Comparison of ENCODE assay signal across 34 cellular contexts in the genomic region with DNA sequence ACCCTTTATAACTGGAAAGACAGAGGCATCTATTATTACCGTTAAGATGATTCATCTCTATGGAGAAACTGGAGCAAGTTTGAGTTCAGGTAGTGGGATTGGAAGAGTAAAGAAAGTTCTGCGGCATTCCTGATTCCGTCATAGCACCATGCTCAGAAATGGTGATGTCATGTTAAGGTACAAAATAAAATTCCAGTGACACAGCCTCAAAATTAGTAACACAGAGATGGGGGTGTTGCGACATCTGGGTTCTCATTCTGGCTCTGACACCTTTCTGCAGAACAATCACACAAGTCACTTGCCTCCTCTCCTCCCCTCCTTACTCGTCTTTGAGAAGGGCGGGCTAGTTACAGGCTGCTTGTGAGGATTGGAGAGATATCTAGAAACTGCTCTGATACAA.
"Had no signal": no experiment of that assay in that cellular context is flagged by ENCODE, and none has a peak within 500 bp of the region (broad histone marks: within the 10 kb centered on the region; RNA-seq: fewer than 3 reads in every experiment).

No MANE protein-coding gene starts in this region.

- H3K4me3 Mint-ChIP-seq: activated B cell treated with CpG ODN at 0.5 μM for 24 hours; activated CD4-positive, alpha-beta memory T cell treated with anti-CD3 and anti-CD28 coated beads, Interleukin-2, amount 10 ng/mL, durations not matched to agents 7 days and 5 days; activated CD4-positive, alpha-beta T cell treated with anti-CD3 and anti-CD28 coated beads, Interleukin-2, amount 10 ng/mL, durations not matched to agents 24 days and 14 days; activated CD8-positive, alpha-beta memory T cell treated with anti-CD3 and anti-CD28 coated beads, Interleukin-2, amount 10 ng/mL, durations not matched to agents 7 days and 5 days; activated CD8-positive, alpha-beta T cell treated with anti-CD3 and anti-CD28 coated beads, Interleukin-2, amount 10 ng/mL, durations not matched to agents 7 days and 5 days; activated naive CD4-positive, alpha-beta T cell treated with anti-CD3 and anti-CD28 coated beads for 36 hours; activated naive CD8-positive, alpha-beta T cell treated with anti-CD3 and anti-CD28 coated beads for 36 hours; activated T-cell treated with anti-CD3 and anti-CD28 coated beads, Interleukin-2, amount 50 U/mL, for 24 hours; T-helper 1 cell treated with Interleukin-12 subunit alpha and Interleukin-12 subunit beta and Interleukin-4 antibody, amounts not matched to agents 30 μg/mL and 1 μg/mL, for 36 hours; T-helper 2 cell treated with Interferon-gamma antibody and Interleukin-4, amounts not matched to agents 5 μg/mL and 100 μg/mL, for 36 hours had no signal

- H3K36me3 ChIP-seq: adrenal gland, brain microvascular endothelial cell, breast epithelium had no signal

- H3K4me1 ChIP-seq: adrenal gland had no signal

- H3K4me1 Mint-ChIP-seq: activated B cell treated with CpG ODN at 0.5 μM for 24 hours; activated CD4-positive, alpha-beta memory T cell treated with anti-CD3 and anti-CD28 coated beads, Interleukin-2, amount 10 ng/mL, durations not matched to agents 7 days and 5 days; activated CD4-positive, alpha-beta T cell treated with anti-CD3 and anti-CD28 coated beads, Interleukin-2, amount 10 ng/mL, durations not matched to agents 24 days and 14 days; activated CD8-positive, alpha-beta memory T cell treated with anti-CD3 and anti-CD28 coated beads, Interleukin-2, amount 10 ng/mL, durations not matched to agents 7 days and 5 days; activated naive CD8-positive, alpha-beta T cell treated with anti-CD3 and anti-CD28 coated beads for 36 hours had no signal

- H3K27ac Mint-ChIP-seq: activated B cell treated with CpG ODN at 0.5 μM for 24 hours; activated CD4-positive, alpha-beta memory T cell treated with anti-CD3 and anti-CD28 coated beads, Interleukin-2, amount 10 ng/mL, durations not matched to agents 7 days and 5 days; activated CD4-positive, alpha-beta T cell treated with anti-CD3 and anti-CD28 coated beads, Interleukin-2, amount 10 ng/mL, durations not matched to agents 24 days and 14 days; activated CD8-positive, alpha-beta memory T cell treated with anti-CD3 and anti-CD28 coated beads, Interleukin-2, amount 10 ng/mL, durations not matched to agents 7 days and 5 days; activated CD8-positive, alpha-beta T cell treated with anti-CD3 and anti-CD28 coated beads, Interleukin-2, amount 10 ng/mL, durations not matched to agents 7 days and 5 days; activated naive CD4-positive, alpha-beta T cell treated with anti-CD3 and anti-CD28 coated beads for 36 hours; activated naive CD4-positive, alpha-beta T cell treated with anti-CD3 and anti-CD28 coated beads, Interleukin-2, amount 50 U/mL, for 72 hours; activated naive CD8-positive, alpha-beta T cell treated with anti-CD3 and anti-CD28 coated beads for 36 hours; activated T-cell treated with anti-CD3 and anti-CD28 coated beads, Interleukin-2, amount 50 U/mL, for 24 hours; T-helper 1 cell treated with Interleukin-12 subunit alpha and Interleukin-12 subunit beta and Interleukin-4 antibody, amounts not matched to agents 30 μg/mL and 1 μg/mL, for 36 hours; T-helper 2 cell treated with Interferon-gamma antibody and Interleukin-4, amounts not matched to agents 5 μg/mL and 100 μg/mL, for 36 hours had no signal

- ATAC-seq: activated CD8-positive, alpha-beta memory T cell treated with anti-CD3 and anti-CD28 coated beads, Interleukin-2, amount 10 ng/mL, durations not matched to agents 7 days and 5 days; activated CD8-positive, alpha-beta T cell treated with anti-CD3 and anti-CD28 coated beads, Interleukin-2, amount 10 ng/mL, durations not matched to agents 7 days and 5 days; activated naive CD4-positive, alpha-beta T cell treated with anti-CD3 and anti-CD28 coated beads, Interleukin-2, amount 50 U/mL, for 72 hours; body of pancreas had no signal

- H3K4me3 ChIP-seq: adrenal gland, body of pancreas, breast epithelium had no signal

- H3K9me3 Mint-ChIP-seq: activated B cell treated with CpG ODN at 0.5 μM for 24 hours; activated CD4-positive, alpha-beta memory T cell treated with anti-CD3 and anti-CD28 coated beads, Interleukin-2, amount 10 ng/mL, durations not matched to agents 7 days and 5 days; activated naive CD4-positive, alpha-beta T cell treated with anti-CD3 and anti-CD28 coated beads for 36 hours; activated naive CD8-positive, alpha-beta T cell treated with anti-CD3 and anti-CD28 coated beads for 36 hours; activated T-cell treated with anti-CD3 and anti-CD28 coated beads, Interleukin-2, amount 50 U/mL, for 24 hours; T-helper 1 cell treated with Interleukin-12 subunit alpha and Interleukin-12 subunit beta and Interleukin-4 antibody, amounts not matched to agents 30 μg/mL and 1 μg/mL, for 36 hours; T-helper 2 cell treated with Interferon-gamma antibody and Interleukin-4, amounts not matched to agents 5 μg/mL and 100 μg/mL, for 36 hours had no signal

- DNase-seq: activated B cell treated with CpG ODN at 0.5 μM for 24 hours; activated CD4-positive, alpha-beta memory T cell treated with anti-CD3 and anti-CD28 coated beads, Interleukin-2, amount 10 ng/mL, durations not matched to agents 7 days and 5 days; activated CD4-positive, alpha-beta T cell treated with anti-CD3 and anti-CD28 coated beads for 4 hours; activated CD4-positive, alpha-beta T cell treated with anti-CD3 and anti-CD28 coated beads, Interleukin-2, amount 10 ng/mL, durations not matched to agents 24 days and 14 days; activated CD4-positive, alpha-beta T cell treated with anti-CD3 and anti-CD28 coated beads, Interleukin-2, amount 50 U/mL, for 48 hours; activated CD4-positive, CD25-positive, alpha-beta regulatory T cell treated with anti-CD3 and anti-CD28 coated beads, Interleukin-2, amount 50 U/mL, for 72 hours; activated CD8-positive, alpha-beta memory T cell treated with anti-CD3 and anti-CD28 coated beads for 24 hours; activated CD8-positive, alpha-beta memory T cell treated with anti-CD3 and anti-CD28 coated beads, Interleukin-2, amount 10 ng/mL, durations not matched to agents 7 days and 5 days; activated CD8-positive, alpha-beta memory T cell treated with anti-CD3 and anti-CD28 coated beads, Interleukin-2, amount 50 U/mL, for 48 hours; activated CD8-positive, alpha-beta T cell treated with anti-CD3 and anti-CD28 coated beads, Interleukin-2, amount 10 ng/mL, durations not matched to agents 7 days and 5 days; activated effector memory CD4-positive, alpha-beta T cell treated with anti-CD3 and anti-CD28 coated beads, Interleukin-2, amount 50 U/mL, for 16 hours; activated gamma-delta T cell treated with Interleukin-2 at 50 U/mL for 16 hours; activated naive CD4-positive, alpha-beta T cell; activated naive CD4-positive, alpha-beta T cell treated with anti-CD3 and anti-CD28 coated beads for 36 hours; activated naive CD4-positive, alpha-beta T cell treated with anti-CD3 and anti-CD28 coated beads, Interleukin-2, amount 50 U/mL, for 16 hours; activated naive CD8-positive, alpha-beta T cell treated with anti-CD3 and anti-CD28 coated beads for 36 hours; activated T-cell treated with anti-CD3 and anti-CD28 coated beads, Interleukin-2, amount 50 U/mL, for 24 hours; activated T-cell treated with anti-CD3 and anti-CD28 coated beads, Interleukin-2, amount 50 U/mL, for 48 hours; adrenal gland; amniotic stem cell; aorta; body of pancreas; brain microvascular endothelial cell; central memory CD4-positive, alpha-beta T cell; T-helper 1 cell; T-helper 2 cell; T-helper 9 cell had no signal

- H3K9me3 ChIP-seq: adrenal gland, body of pancreas, breast epithelium had no signal

- H3K27ac ChIP-seq: adrenal gland, body of pancreas, brain microvascular endothelial cell, breast epithelium, VCaP had no signal

- FAIRE-seq: astrocyte, TTC549 had no signal

- H3K36me3 Mint-ChIP-seq: activated CD8-positive, alpha-beta memory T cell treated with anti-CD3 and anti-CD28 coated beads, Interleukin-2, amount 10 ng/mL, durations not matched to agents 7 days and 5 days; activated naive CD4-positive, alpha-beta T cell treated with anti-CD3 and anti-CD28 coated beads, Interleukin-2, amount 50 U/mL, for 72 hours; activated naive CD8-positive, alpha-beta T cell treated with anti-CD3 and anti-CD28 coated beads for 36 hours had no signal

- H3K27me3 ChIP-seq: adrenal gland, brain microvascular endothelial cell, breast epithelium had no signal

- H3K27me3 Mint-ChIP-seq: activated CD4-positive, alpha-beta memory T cell treated with anti-CD3 and anti-CD28 coated beads, Interleukin-2, amount 10 ng/mL, durations not matched to agents 7 days and 5 days; activated CD8-positive, alpha-beta memory T cell treated with anti-CD3 and anti-CD28 coated beads, Interleukin-2, amount 10 ng/mL, durations not matched to agents 7 days and 5 days had no signal
